In genomic region chr14:80419339-80419738, GRCh38 we compare ENCODE assay signal across 22 cellular contexts.
DNase-seq lines count a peak whose midpoint lies in the region; ATAC-seq and TF ChIP-seq lines count a peak whose summit lies in the region.
"Had no signal": no experiment of that assay in that cellular context is flagged by ENCODE, and none has a peak within 500 bp of the region (broad histone marks: within the 10 kb centered on the region; RNA-seq: fewer than 3 reads in every experiment).

No MANE protein-coding gene starts in this region.

- no peaks in the 10 kb centered on the region for H3K27me3 ChIP-seq in aorta (ENCODE audit: control insufficient read depth in 1 of 2, insufficient read depth in 2 of 2, low read length in 1 of 2)
- H3K27me3 ChIP-seq: neutrophil, Peyer's patch, right lobe of liver, thyroid gland, vagina had no signal

- TF ChIP-seq CTCF in VCaP (conservative IDR thresholded peaks at IDR 0.05), result no peak
- no peak for TF ChIP-seq CTCF in fibroblast of the aortic adventitia (IDR thresholded peaks at IDR 0.05; ENCODE audit: insufficient read depth, low read length)

- H3K9me3 ChIP-seq in aorta (ENCODE audit: control insufficient read depth, low read length), result no peaks in the 10 kb centered on the region
- H3K9me3 ChIP-seq: neutrophil, Peyer's patch, right lobe of liver, thyroid gland, vagina had no signal

- H3K4me1 ChIP-seq in aorta (ENCODE audit: control insufficient read depth in 1 of 2, insufficient read depth in 2 of 2, low read length in 2 of 2), result no peaks in the 10 kb centered on the region
- H3K4me1 ChIP-seq: Peyer's patch, right lobe of liver, thyroid gland, vagina had no signal

- WGBS in aorta, 2 donors, result 7% methylated on average over 2 of the region's 2 CpGs

- intact Hi-C loops in aorta (cut with DNase I), result no loop called here

- no peaks in the 10 kb centered on the region for H3K36me3 ChIP-seq in aorta (ENCODE audit: control insufficient read depth in 1 of 2, insufficient read depth in 2 of 2, low read length in 1 of 2)
- H3K36me3 ChIP-seq: neutrophil, Peyer's patch, right lobe of liver, thyroid gland, vagina had no signal

- DNase-seq in NCI-H345 (lab: John Stamatoyannopoulos, UW), result peak; percentile 40
- no peak for DNase-seq in NCI-H345 treated with DMSO at 0.1 percent for 48 hours (lab: John Stamatoyannopoulos, UW; ENCODE audit: unreplicated experiment)
- DNase-seq in fibroblast of the aortic adventitia (ENCODE audit: low read depth), result peak; percentile 8
- DNase-seq in aorta, result no peak
- DNase-seq in germinal center (ENCODE audit: low spot score), result no peak
- no peak for DNase-seq in DMS79 (lab: John Stamatoyannopoulos, UW)
- DNase-seq: activated CD4-positive, alpha-beta memory T cell treated with anti-CD3 and anti-CD28 coated beads for 36 hours; activated CD4-positive, CD25-positive, alpha-beta regulatory T cell treated with anti-CD3 and anti-CD28 coated beads, Interleukin-2, amount 50 U/mL, for 72 hours; activated naive CD4-positive, alpha-beta T cell; Calu3; left ventricle myocardium superior; NCI-H1436; NCI-H524; Peyer's patch; right lobe of liver; SHP77; stimulated activated naive CD8-positive, alpha-beta T cell treated with anti-CD3 and anti-CD28 coated beads, Interleukin-15, amount 100 ng/mL, for 72 hours; thyroid gland had no signal

- H3K27ac ChIP-seq in VCaP, result peak overlapping the region; percentile 75
- no peak overlapping the region for H3K27ac ChIP-seq in aorta (ENCODE audit: low read depth in 1 of 2, low read length in 2 of 2)
- H3K27ac ChIP-seq: neutrophil, Peyer's patch, right lobe of liver, thyroid gland, vagina had no signal

- peak; percentile 22 for ATAC-seq in aorta (ENCODE audit: low FRiP score)
- ATAC-seq in HG02642 (IDR thresholded peaks at IDR 0.05; ENCODE audit: poor library complexity, unreplicated experiment), result no peak
- ATAC-seq: left ventricle myocardium superior; right lobe of liver; stimulated activated naive CD8-positive, alpha-beta T cell treated with anti-CD3 and anti-CD28 coated beads, Interleukin-15, amount 100 ng/mL, for 72 hours had no signal

- H3K4me3 ChIP-seq in fibroblast of the aortic adventitia (ENCODE audit: low read depth, low read length), result no peak overlapping the region
- no peak overlapping the region for H3K4me3 ChIP-seq in aorta (ENCODE audit: low read length in 2 of 2)
- H3K4me3 ChIP-seq: Peyer's patch, right lobe of liver, thyroid gland, vagina had no signal

Comparison
In these comparisons a context has a peak if more than half of its experiments do, and no peak if none do; other contexts are left out.
1. DNase-seq: peak in NCI-H345 (single experiment) and fibroblast of the aortic adventitia (single experiment); none in NCI-H345 treated with DMSO at 0.1 percent for 48 hours (single experiment), aorta (0 of 2), germinal center (single experiment) and DMS79 (single experiment).